7 cellular contexts compared by ENCODE assay signal in genomic region chr20:17226410-17227198, GRCh38.
DNase-seq lines count a peak whose midpoint lies in the region; ATAC-seq and TF ChIP-seq lines count a peak whose summit lies in the region.

Gene PCSK2 (plus strand): TSS chr20:17227040. CDS start chr20:17227306, 266 bp downstream.

- no peak for TF ChIP-seq CTCF in fibroblast of pulmonary artery (IDR thresholded peaks at IDR 0.05; ENCODE audit: low read length, missing control alignments)
- TF ChIP-seq CTCF in nephron (IDR thresholded peaks at IDR 0.05; ENCODE audit: unreplicated experiment in 3 of 3): no peak

- DNase-seq in RPMI8226: peak; percentile 14
- peak; percentile 33 for DNase-seq in fibroblast of pulmonary artery (ENCODE audit: low read depth)
- no peak for DNase-seq in activated naive CD4-positive, alpha-beta T cell treated with anti-CD3 and anti-CD28 coated beads, Interleukin-2, amount 10 ng/mL, durations not matched to agents 7 days and 5 days
- DNase-seq in stimulated activated naive CD8-positive, alpha-beta T cell treated with anti-CD3 and anti-CD28 coated beads, Interleukin-15, amount 100 ng/mL, for 72 hours: no peak

- no peak within 1 kb of the TSS for H3K27ac ChIP-seq in HUES6 (ENCODE audit: low read depth, low read length)

- H3K9me3 ChIP-seq in HUES6 (ENCODE audit: control insufficient read depth, insufficient read depth, low read depth, low read length): no peaks in the 10 kb centered on the region

- peaks cover 19% of the 10 kb centered on the region for H3K4me1 ChIP-seq in HUES6 (ENCODE audit: control insufficient read depth, insufficient read depth, low read length)

- ATAC-seq in activated CD4-positive, CD25-positive, alpha-beta regulatory T cell treated with anti-CD3 and anti-CD28 coated beads, Interleukin-2, amount 50 U/mL, for 24 hours: no peak
- no peak for ATAC-seq in stimulated activated naive CD8-positive, alpha-beta T cell treated with anti-CD3 and anti-CD28 coated beads, Interleukin-15, amount 100 ng/mL, for 72 hours

- peaks cover 85% of the 10 kb centered on the region for H3K27me3 Mint-ChIP-seq in nephron (ENCODE audit: low read depth)
- H3K27me3 Mint-ChIP-seq in activated naive CD4-positive, alpha-beta T cell treated with anti-CD3 and anti-CD28 coated beads, Interleukin-2, amount 10 ng/mL, durations not matched to agents 7 days and 5 days: peaks cover 46% of the 10 kb centered on the region
- peaks cover 76% of the 10 kb centered on the region for H3K27me3 Mint-ChIP-seq in stimulated activated naive CD8-positive, alpha-beta T cell treated with anti-CD3 and anti-CD28 coated beads, Interleukin-15, amount 100 ng/mL, for 72 hours

- H3K4me3 Mint-ChIP-seq in nephron: peak within 1 kb of the TSS; percentile 82 to 86 (median 83)
- no peak within 1 kb of the TSS for H3K4me3 Mint-ChIP-seq in activated naive CD4-positive, alpha-beta T cell treated with anti-CD3 and anti-CD28 coated beads, Interleukin-2, amount 10 ng/mL, durations not matched to agents 7 days and 5 days
- H3K4me3 Mint-ChIP-seq in stimulated activated naive CD8-positive, alpha-beta T cell treated with anti-CD3 and anti-CD28 coated beads, Interleukin-15, amount 100 ng/mL, for 72 hours: no peak within 1 kb of the TSS

- H3K9me3 Mint-ChIP-seq in nephron: no peaks in the 10 kb centered on the region
- H3K9me3 Mint-ChIP-seq in activated naive CD4-positive, alpha-beta T cell treated with anti-CD3 and anti-CD28 coated beads, Interleukin-2, amount 10 ng/mL, durations not matched to agents 7 days and 5 days: peaks cover 1% of the 10 kb centered on the region
- no peaks in the 10 kb centered on the region for H3K9me3 Mint-ChIP-seq in stimulated activated naive CD8-positive, alpha-beta T cell treated with anti-CD3 and anti-CD28 coated beads, Interleukin-15, amount 100 ng/mL, for 72 hours

- peak within 1 kb of the TSS; percentile 66 for H3K4me3 ChIP-seq in HUES6 (ENCODE audit: low read depth, low read length)
- H3K4me3 ChIP-seq in fibroblast of pulmonary artery (replicated peaks; ENCODE audit: low read depth, low read length): peak within 1 kb of the TSS; percentile 13

- H3K36me3 ChIP-seq in HUES6 (ENCODE audit: control insufficient read depth, insufficient read depth, low read length): no peaks in the 10 kb centered on the region

- CTCF ChIA-PET in activated naive CD4-positive, alpha-beta T cell treated with anti-CD3 and anti-CD28 coated beads, Interleukin-2, amount 10 ng/mL, durations not matched to agents 7 days and 5 days (lab: Charles Lee): no interaction called here

- H3K9ac ChIP-seq in HUES6 (ENCODE audit: low read length): peak within 1 kb of the TSS; percentile 21

- H3K4me1 Mint-ChIP-seq in nephron: peaks cover 27% of the 10 kb centered on the region
- H3K4me1 Mint-ChIP-seq in activated naive CD4-positive, alpha-beta T cell treated with anti-CD3 and anti-CD28 coated beads, Interleukin-2, amount 10 ng/mL, durations not matched to agents 7 days and 5 days: no peaks in the 10 kb centered on the region
- H3K4me1 Mint-ChIP-seq in stimulated activated naive CD8-positive, alpha-beta T cell treated with anti-CD3 and anti-CD28 coated beads, Interleukin-15, amount 100 ng/mL, for 72 hours: peaks cover 6% of the 10 kb centered on the region

- peaks cover 61% of the 10 kb centered on the region for H3K27me3 ChIP-seq in HUES6 (ENCODE audit: control insufficient read depth, insufficient read depth, low read length)

- H3K36me3 Mint-ChIP-seq in nephron (ENCODE audit: low read depth): no peaks in the 10 kb centered on the region
- no peaks in the 10 kb centered on the region for H3K36me3 Mint-ChIP-seq in activated naive CD4-positive, alpha-beta T cell treated with anti-CD3 and anti-CD28 coated beads, Interleukin-2, amount 10 ng/mL, durations not matched to agents 7 days and 5 days

- H3K27ac Mint-ChIP-seq in nephron: no peak within 1 kb of the TSS
- H3K27ac Mint-ChIP-seq in activated naive CD4-positive, alpha-beta T cell treated with anti-CD3 and anti-CD28 coated beads, Interleukin-2, amount 10 ng/mL, durations not matched to agents 7 days and 5 days: no peak within 1 kb of the TSS
- H3K27ac Mint-ChIP-seq in stimulated activated naive CD8-positive, alpha-beta T cell treated with anti-CD3 and anti-CD28 coated beads, Interleukin-15, amount 100 ng/mL, for 72 hours: no peak within 1 kb of the TSS

Comparison
In these comparisons a context has a peak if more than half of its experiments do, and no peak if none do; other contexts are left out.
1. DNase-seq: peak in RPMI8226 (single experiment) and fibroblast of pulmonary artery (single experiment); none in activated naive CD4-positive, alpha-beta T cell treated with anti-CD3 and anti-CD28 coated beads, Interleukin-2, amount 10 ng/mL, durations not matched to agents 7 days and 5 days (single experiment) and stimulated activated naive CD8-positive, alpha-beta T cell treated with anti-CD3 and anti-CD28 coated beads, Interleukin-15, amount 100 ng/mL, for 72 hours (0 of 2).
2. H3K4me3 Mint-ChIP-seq: peak in nephron (3 of 3); none in activated naive CD4-positive, alpha-beta T cell treated with anti-CD3 and anti-CD28 coated beads, Interleukin-2, amount 10 ng/mL, durations not matched to agents 7 days and 5 days (single experiment) and stimulated activated naive CD8-positive, alpha-beta T cell treated with anti-CD3 and anti-CD28 coated beads, Interleukin-15, amount 100 ng/mL, for 72 hours (0 of 2).